Comparison of ENCODE assay signal across 14 cellular contexts in the genomic region with DNA sequence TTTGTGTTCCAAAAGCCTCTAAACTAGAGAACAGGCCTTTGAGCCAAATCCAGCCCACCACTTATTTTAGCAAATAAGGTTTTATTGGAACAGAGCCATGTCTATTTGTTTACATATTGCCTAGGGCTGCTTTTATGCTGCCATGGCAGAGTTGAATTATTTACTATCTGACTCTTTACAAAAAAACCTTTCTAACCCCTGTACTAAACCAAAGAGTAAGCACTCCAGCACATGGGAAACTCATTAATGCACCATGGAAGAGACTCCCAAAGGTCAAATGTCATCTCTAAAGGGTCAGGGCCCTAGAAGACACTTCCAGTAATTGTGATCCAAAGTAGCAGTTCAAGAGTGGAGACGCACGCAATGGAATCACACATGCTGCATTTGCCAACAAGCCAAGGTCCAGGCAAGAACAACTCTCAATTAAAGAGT. TPM values are rescaled to one million over a fixed set of nuclear protein-coding genes. Genes with fewer than 3 reads are reported as not detected.
DNase-seq lines count a peak whose midpoint lies in the region; ATAC-seq and TF ChIP-seq lines count a peak whose summit lies in the region.
"Had no signal": no experiment of that assay in that cellular context is flagged by ENCODE, and none has a peak within 500 bp of the region (broad histone marks: within the 10 kb centered on the region; RNA-seq: fewer than 3 reads in every experiment).

No MANE protein-coding gene starts in this region.

- H3K4me3 ChIP-seq in adipocyte (ENCODE audit: low read length): peak overlapping the region; percentile 76
- H3K4me3 ChIP-seq in right lobe of liver: no peak overlapping the region
- H3K4me3 ChIP-seq in upper lobe of right lung: no peak overlapping the region
- H3K4me3 ChIP-seq: cardiac muscle cell, ovary, SK-N-MC had no signal

- intact Hi-C loops in right lobe of liver (cut with DNase I): no loop called here
- intact Hi-C loops in upper lobe of right lung (cut with DNase I): no loop called here

- no peaks in the 10 kb centered on the region for H3K36me3 ChIP-seq in adipocyte (ENCODE audit: control insufficient read depth, insufficient read depth, low read length, severe bottlenecking)
- no peaks in the 10 kb centered on the region for H3K36me3 ChIP-seq in right lobe of liver
- no peaks in the 10 kb centered on the region for H3K36me3 ChIP-seq in upper lobe of right lung
- H3K36me3 ChIP-seq: cardiac muscle cell, ovary had no signal

- 56% methylated on average over 2 of the region's 2 CpGs for WGBS in right lobe of liver (ENCODE audit: insufficient coverage, low coverage, low lambda C conversion rate, missing lambda C conversion rate)

- peak overlapping the region; percentile 78 for H3K9ac ChIP-seq in adipocyte (ENCODE audit: low read length)
- H3K9ac ChIP-seq: KMS-11 had no signal

- no peak for TF ChIP-seq POLR2A in right lobe of liver (IDR thresholded peaks at IDR 0.05)

- peaks cover 57% of the 10 kb centered on the region for H3K4me1 ChIP-seq in adipocyte (ENCODE audit: control insufficient read depth, insufficient read depth, low read length)
- H3K4me1 ChIP-seq in right lobe of liver: no peaks in the 10 kb centered on the region
- H3K4me1 ChIP-seq in upper lobe of right lung: peaks cover 32% of the 10 kb centered on the region

- TF ChIP-seq CTCF in right lobe of liver (IDR thresholded peaks at IDR 0.05) (no peak), upper lobe of right lung (IDR thresholded peaks at IDR 0.05) (no peak)

- peaks cover 13% of the 10 kb centered on the region for H3K9me3 ChIP-seq in adipocyte (ENCODE audit: control insufficient read depth, low read length)
- no peaks in the 10 kb centered on the region for H3K9me3 ChIP-seq in right lobe of liver
- H3K9me3 ChIP-seq in upper lobe of right lung: no peaks in the 10 kb centered on the region
- H3K9me3 ChIP-seq: ovary had no signal

- ATAC-seq in right lobe of liver (peak; percentile 61 to 81 (median 76)), upper lobe of right lung (peak; percentile 36), HG02970 (IDR thresholded peaks at IDR 0.05; ENCODE audit: low FRiP score, unreplicated experiment) (no peak)

- H3K27ac ChIP-seq in right lobe of liver (peak overlapping the region; percentile 15 to 53 (median 42)), upper lobe of right lung (peak overlapping the region; percentile 74)
- H3K27ac ChIP-seq: cardiac muscle cell, KMS-11, SK-N-MC had no signal

- DNase-seq in NCI-H1436 (lab: John Stamatoyannopoulos, UW) (peak; percentile 64), NCI-H1436 treated with DMSO at 0.1 percent for 48 hours (lab: John Stamatoyannopoulos, UW) (no peak), adipocyte (ENCODE audit: low read depth) (peak; percentile 52), right lobe of liver (no peak), upper lobe of right lung (no peak), OCI-M1 (lab: John Stamatoyannopoulos, UW) (no peak)
- DNase-seq in effector CD8-positive, alpha-beta T cell (lab: John Stamatoyannopoulos, UW): no peak
- DNase-seq: ACHN, head of caudate nucleus, ovary had no signal

- H3K27me3 ChIP-seq in adipocyte (replicated peaks; ENCODE audit: control insufficient read depth, insufficient read depth, low read length) (no peaks in the 10 kb centered on the region), right lobe of liver (no peaks in the 10 kb centered on the region), upper lobe of right lung (no peaks in the 10 kb centered on the region)
- H3K27me3 ChIP-seq: cardiac muscle cell, ovary had no signal

RNA-seq across cellular contexts. Expression of a gene that starts 22.3 kb away (rescaled TPM):
- total RNA-seq in right lobe of liver (10 to 100 TPM in 1 of 6 experiments, 1 to 10 TPM in 5; 2.2 to 13.0 (median 3.7) TPM), upper lobe of right lung (30.8 TPM)

RNA-seq across cellular contexts. Expression of a gene that starts 22.8 kb away (rescaled TPM):
- total RNA-seq in right lobe of liver: under 1 TPM in 5 of 6 experiments, not detected in 1; 0.06 to 0.39 (median 0.13) TPM
- 1.6 TPM for total RNA-seq in upper lobe of right lung
- total RNA-seq: cardiac muscle cell had no signal

Comparison
In these comparisons a context has a peak if more than half of its experiments do, and no peak if none do; other contexts are left out.
1. DNase-seq: peak in NCI-H1436 (single experiment) and adipocyte (single experiment); none in NCI-H1436 treated with DMSO at 0.1 percent for 48 hours (single experiment), right lobe of liver (0 of 3), upper lobe of right lung (single experiment), OCI-M1 (single experiment) and effector CD8-positive, alpha-beta T cell (single experiment).